20 cellular contexts compared by ENCODE assay signal in the genomic region with DNA sequence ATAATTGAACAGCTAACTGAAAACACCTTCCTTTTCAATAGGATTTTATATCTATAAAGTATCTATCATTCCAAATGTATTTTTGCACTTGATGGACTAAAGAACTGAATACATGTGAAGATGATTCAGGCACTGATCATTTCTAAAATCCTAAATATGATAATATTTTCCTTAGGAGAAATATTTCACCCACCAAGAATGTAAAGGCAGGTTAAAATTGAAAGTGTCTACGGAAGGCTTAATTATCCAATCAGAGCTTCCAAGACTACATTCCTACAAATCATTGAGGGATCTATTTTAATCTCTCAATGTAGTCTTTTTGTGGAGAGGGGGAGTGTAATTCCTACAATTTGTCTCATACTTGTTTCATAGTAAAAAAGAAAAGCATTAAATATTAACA. TPM values are rescaled to one million over a fixed set of nuclear protein-coding genes. Genes with fewer than 3 reads are reported as not detected.
"Had no signal": no experiment of that assay in that cellular context is flagged by ENCODE, and none has a peak within 500 bp of the region (broad histone marks: within the 10 kb centered on the region; RNA-seq: fewer than 3 reads in every experiment).

No MANE protein-coding gene starts in this region.

- H3K9me3 ChIP-seq: heart right ventricle, right lobe of liver, thoracic aorta had no signal

- H2AFZ ChIP-seq: parathyroid adenoma had no signal

- H3K4me3 ChIP-seq: heart right ventricle, right lobe of liver, thoracic aorta had no signal

- H3K79me2 ChIP-seq: parathyroid adenoma had no signal

- ATAC-seq: activated CD8-positive, alpha-beta T cell treated with anti-CD3 and anti-CD28 coated beads for 36 hours; activated T-helper 17 cell treated with anti-CD3 and anti-CD28 coated beads, Interleukin-2, amount 50 U/mL, for 72 hours; heart right ventricle; naive thymus-derived CD4-positive, alpha-beta T cell; right lobe of liver; stimulated activated effector memory CD8-positive, alpha-beta T cell treated with anti-CD3 and anti-CD28 coated beads, Interleukin-12 subunit alpha, Interleukin-12 subunit beta, amount 100 ng/mL, for 72 hours had no signal

- H3K27me3 ChIP-seq: brain microvascular endothelial cell had no signal

- H3K27ac ChIP-seq: brain microvascular endothelial cell, heart right ventricle, parathyroid adenoma, right lobe of liver, thoracic aorta had no signal

- H3K4me1 ChIP-seq: parathyroid adenoma had no signal

- H3K36me3 ChIP-seq: brain microvascular endothelial cell, heart right ventricle, right lobe of liver, thoracic aorta had no signal

- DNase-seq: activated CD4-positive, alpha-beta T cell treated with anti-CD3 and anti-CD28 coated beads, Interleukin-2, amount 10 ng/mL, durations not matched to agents 24 days and 14 days; activated CD8-positive, alpha-beta T cell treated with anti-CD3 and anti-CD28 coated beads for 36 hours; activated naive CD4-positive, alpha-beta T cell; activated naive CD8-positive, alpha-beta T cell treated with anti-CD3 and anti-CD28 coated beads, Interleukin-2, amount 10 ng/mL, durations not matched to agents 7 days and 5 days; activated T-cell treated with anti-CD3 and anti-CD28 coated beads, Interleukin-2, amount 50 U/mL, for 1 hour; anterior cingulate cortex; brain microvascular endothelial cell; cortex of kidney; heart right ventricle; immature natural killer cell; mesendoderm; naive thymus-derived CD4-positive, alpha-beta T cell; right lobe of liver; stimulated activated CD4-positive, alpha-beta T cell treated with anti-CD3 and anti-CD28 coated beads, Interleukin-4, amount 100 ng/mL, for 24 hours; T-helper 1 cell; T-helper 9 cell had no signal

- H3K9ac ChIP-seq: parathyroid adenoma had no signal

RNA-seq across cellular contexts. Expression of gene GALNT3, which starts 3.6 kb away (rescaled TPM):
- polyA plus RNA-seq: naive thymus-derived CD4-positive, alpha-beta T cell had no signal
